13 cellular contexts compared by ENCODE assay signal in genomic region chr1:109796484-109797305, GRCh38. TPM values are rescaled to one million over a fixed set of nuclear protein-coding genes. Genes with fewer than 3 reads are reported as not detected.
DNase-seq lines count a peak whose midpoint lies in the region; ATAC-seq, FAIRE-seq and TF ChIP-seq lines count a peak whose summit lies in the region.
"Had no signal": no experiment of that assay in that cellular context is flagged by ENCODE, and none has a peak within 500 bp of the region (broad histone marks: within the 10 kb centered on the region; RNA-seq: fewer than 3 reads in every experiment).

No MANE protein-coding gene starts in this region.

- H3K27ac Mint-ChIP-seq in activated naive CD8-positive, alpha-beta T cell treated with anti-CD3 and anti-CD28 coated beads, Interleukin-2, amount 50 U/mL, for 24 hours, result peak overlapping the region; percentile 54

- no peak overlapping the region for H3K4me3 Mint-ChIP-seq in activated naive CD8-positive, alpha-beta T cell treated with anti-CD3 and anti-CD28 coated beads, Interleukin-2, amount 50 U/mL, for 24 hours

- DNase-seq in cardiac septum (ENCODE audit: low spot score), result peak; percentile 55
- DNase-seq in right atrium auricular region (ENCODE audit: low spot score), result no peak
- DNase-seq in activated naive CD8-positive, alpha-beta T cell treated with anti-CD3 and anti-CD28 coated beads, Interleukin-2, amount 50 U/mL, for 24 hours, result no peak
- DNase-seq in islet precursor cell, result peak; percentile 12
- DNase-seq in uterus, result peak in 1 of 2 donors; percentile 30
- DNase-seq in GM19239 (ENCODE audit: insufficient read length, low spot score), result no peak
- DNase-seq in cortex of kidney (lab: John Stamatoyannopoulos, UW), result no peak
- DNase-seq: C1 segment of cervical spinal cord; foreskin melanocyte; NCI-H1694; stimulated activated CD4-positive, alpha-beta T cell treated with anti-CD3 and anti-CD28 coated beads, Interleukin-2, amount 100 ng/mL, for 24 hours had no signal

- no peaks in the 10 kb centered on the region for H3K36me3 Mint-ChIP-seq in activated naive CD8-positive, alpha-beta T cell treated with anti-CD3 and anti-CD28 coated beads, Interleukin-2, amount 50 U/mL, for 24 hours (ENCODE audit: low read depth)

- H3K4me1 Mint-ChIP-seq in activated naive CD8-positive, alpha-beta T cell treated with anti-CD3 and anti-CD28 coated beads, Interleukin-2, amount 50 U/mL, for 24 hours, result peaks cover 73% of the 10 kb centered on the region

- H3K9me3 ChIP-seq in right atrium auricular region (no peaks in the 10 kb centered on the region), uterus (no peaks in the 10 kb centered on the region)

- ATAC-seq in activated naive CD8-positive, alpha-beta T cell treated with anti-CD3 and anti-CD28 coated beads, Interleukin-2, amount 50 U/mL, for 24 hours, result peak; percentile 23
- no peak for ATAC-seq in GM21786 (IDR thresholded peaks at IDR 0.05; ENCODE audit: unreplicated experiment)

- no peaks in the 10 kb centered on the region for H3K9me3 Mint-ChIP-seq in activated naive CD8-positive, alpha-beta T cell treated with anti-CD3 and anti-CD28 coated beads, Interleukin-2, amount 50 U/mL, for 24 hours

- no peak for FAIRE-seq in GM19239 (lab: Jason Lieb, UNC)

- H3K27ac ChIP-seq in right atrium auricular region (peak overlapping the region in 1 of 2 donors; percentile 23), uterus (peak overlapping the region; percentile 48)

- H3K36me3 ChIP-seq in right atrium auricular region, result no peaks in the 10 kb centered on the region
- no peaks in the 10 kb centered on the region for H3K36me3 ChIP-seq in uterus

- TF ChIP-seq CTCF in right atrium auricular region (IDR thresholded peaks at IDR 0.05), result no peak
- no peak for TF ChIP-seq CTCF in uterus (IDR thresholded peaks at IDR 0.05)

- H3K27me3 Mint-ChIP-seq in activated naive CD8-positive, alpha-beta T cell treated with anti-CD3 and anti-CD28 coated beads, Interleukin-2, amount 50 U/mL, for 24 hours, result no peaks in the 10 kb centered on the region

- intact Hi-C loops in cardiac septum (cut with DNase I), result no loop called here
- intact Hi-C loops in uterus (cut with DNase I; ENCODE audit: low total_unique reads), result no loop called here

- no peak for TF ChIP-seq POLR2A in uterus (IDR thresholded peaks at IDR 0.05)

- H3K27me3 ChIP-seq in right atrium auricular region, result no peaks in the 10 kb centered on the region
- H3K27me3 ChIP-seq in uterus, result no peaks in the 10 kb centered on the region

- H3K4me1 ChIP-seq in right atrium auricular region, result peaks cover 0 to 46% of the 10 kb centered on the region in 2 donors
- H3K4me1 ChIP-seq in uterus, result peaks cover 0 to 15% of the 10 kb centered on the region in 2 donors

- H3K4me3 ChIP-seq in right atrium auricular region (no peak overlapping the region), uterus (no peak overlapping the region)

RNA-seq across cellular contexts. Expression of gene EPS8L3, which starts 33.0 kb away (rescaled TPM):
- not detected for total RNA-seq in cardiac septum
- under 1 TPM in 1 of 2 donors, not detected in 1; 0.19 TPM for total RNA-seq in right atrium auricular region
- under 1 TPM in 2 of 4 donors, not detected in 2; 0.26 to 0.29 TPM for total RNA-seq in uterus
- total RNA-seq: SK-MEL-5 had no signal

RNA-seq across cellular contexts. Expression of gene GSTM3, which starts 55.9 kb away (rescaled TPM):
- total RNA-seq in cardiac septum (93.2 TPM), right atrium auricular region (100 to 1,000 TPM; 121 to 197 TPM), uterus (100 to 1,000 TPM in 1 of 4 donors, 10 to 100 TPM in 3; 39.1 to 104 (median 61.0) TPM)

Comparison
In these comparisons a context has a peak if more than half of its experiments do, and no peak if none do; other contexts are left out.
1. DNase-seq: peak in cardiac septum (single experiment) and islet precursor cell (single experiment); none in right atrium auricular region (single experiment), activated naive CD8-positive, alpha-beta T cell treated with anti-CD3 and anti-CD28 coated beads, Interleukin-2, amount 50 U/mL, for 24 hours (single experiment), GM19239 (single experiment) and cortex of kidney (single experiment).